In the genomic region with DNA sequence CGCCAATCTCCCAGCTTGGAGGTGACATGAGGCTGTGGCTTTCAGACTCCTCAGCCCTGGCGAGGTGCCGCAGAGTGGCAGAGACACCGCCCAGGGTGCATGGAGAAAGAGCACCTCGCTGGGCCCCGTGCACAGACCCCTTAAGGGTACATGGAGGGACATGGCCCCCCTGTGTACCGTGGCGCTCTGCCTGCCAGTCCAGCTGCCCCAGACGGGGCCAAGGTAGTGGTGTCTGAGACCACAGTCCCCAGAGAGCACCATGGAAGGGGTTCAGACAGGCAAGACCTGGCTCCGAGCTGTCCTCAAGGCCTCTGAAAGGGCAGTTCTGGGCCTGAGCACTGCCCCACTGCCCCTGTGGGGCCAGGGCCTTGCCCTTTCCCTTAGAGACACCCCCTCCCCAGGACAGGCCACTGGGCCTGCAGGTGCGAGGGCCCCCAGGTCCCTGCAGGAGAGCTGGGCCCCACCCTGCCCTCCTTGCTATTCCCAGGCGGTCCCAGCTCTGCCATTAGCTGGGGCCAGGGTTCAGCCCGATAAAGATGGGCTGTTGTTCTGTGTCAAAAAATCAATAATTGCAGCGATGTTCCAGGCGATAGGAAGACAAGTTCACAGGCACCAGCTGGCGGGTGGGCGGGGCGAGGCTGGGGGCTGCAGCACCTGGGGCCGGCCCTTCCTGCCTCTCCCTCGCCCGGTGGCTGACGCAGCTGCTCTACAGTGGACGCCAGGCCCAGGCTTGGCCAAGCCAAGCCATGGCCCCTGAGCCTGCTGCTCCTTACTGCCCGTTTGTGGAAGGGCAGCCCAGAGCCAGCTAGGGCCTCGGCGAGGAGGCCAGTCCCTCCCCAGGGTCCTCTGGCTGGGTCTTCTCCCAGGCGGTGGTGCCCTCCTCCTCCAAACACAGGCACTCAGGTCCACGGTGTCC, we compare ENCODE assay signal across 1 cellular context.
TF ChIP-seq lines count a peak whose summit lies in the region.

No MANE protein-coding gene starts in this region.

TF ChIP-seq in HepG2, 621 proteins besides CTCF, POLR2A, EP300 and RAD21 (continued from another document and continues in another):
- TF ChIP-seq, protein P1, sequence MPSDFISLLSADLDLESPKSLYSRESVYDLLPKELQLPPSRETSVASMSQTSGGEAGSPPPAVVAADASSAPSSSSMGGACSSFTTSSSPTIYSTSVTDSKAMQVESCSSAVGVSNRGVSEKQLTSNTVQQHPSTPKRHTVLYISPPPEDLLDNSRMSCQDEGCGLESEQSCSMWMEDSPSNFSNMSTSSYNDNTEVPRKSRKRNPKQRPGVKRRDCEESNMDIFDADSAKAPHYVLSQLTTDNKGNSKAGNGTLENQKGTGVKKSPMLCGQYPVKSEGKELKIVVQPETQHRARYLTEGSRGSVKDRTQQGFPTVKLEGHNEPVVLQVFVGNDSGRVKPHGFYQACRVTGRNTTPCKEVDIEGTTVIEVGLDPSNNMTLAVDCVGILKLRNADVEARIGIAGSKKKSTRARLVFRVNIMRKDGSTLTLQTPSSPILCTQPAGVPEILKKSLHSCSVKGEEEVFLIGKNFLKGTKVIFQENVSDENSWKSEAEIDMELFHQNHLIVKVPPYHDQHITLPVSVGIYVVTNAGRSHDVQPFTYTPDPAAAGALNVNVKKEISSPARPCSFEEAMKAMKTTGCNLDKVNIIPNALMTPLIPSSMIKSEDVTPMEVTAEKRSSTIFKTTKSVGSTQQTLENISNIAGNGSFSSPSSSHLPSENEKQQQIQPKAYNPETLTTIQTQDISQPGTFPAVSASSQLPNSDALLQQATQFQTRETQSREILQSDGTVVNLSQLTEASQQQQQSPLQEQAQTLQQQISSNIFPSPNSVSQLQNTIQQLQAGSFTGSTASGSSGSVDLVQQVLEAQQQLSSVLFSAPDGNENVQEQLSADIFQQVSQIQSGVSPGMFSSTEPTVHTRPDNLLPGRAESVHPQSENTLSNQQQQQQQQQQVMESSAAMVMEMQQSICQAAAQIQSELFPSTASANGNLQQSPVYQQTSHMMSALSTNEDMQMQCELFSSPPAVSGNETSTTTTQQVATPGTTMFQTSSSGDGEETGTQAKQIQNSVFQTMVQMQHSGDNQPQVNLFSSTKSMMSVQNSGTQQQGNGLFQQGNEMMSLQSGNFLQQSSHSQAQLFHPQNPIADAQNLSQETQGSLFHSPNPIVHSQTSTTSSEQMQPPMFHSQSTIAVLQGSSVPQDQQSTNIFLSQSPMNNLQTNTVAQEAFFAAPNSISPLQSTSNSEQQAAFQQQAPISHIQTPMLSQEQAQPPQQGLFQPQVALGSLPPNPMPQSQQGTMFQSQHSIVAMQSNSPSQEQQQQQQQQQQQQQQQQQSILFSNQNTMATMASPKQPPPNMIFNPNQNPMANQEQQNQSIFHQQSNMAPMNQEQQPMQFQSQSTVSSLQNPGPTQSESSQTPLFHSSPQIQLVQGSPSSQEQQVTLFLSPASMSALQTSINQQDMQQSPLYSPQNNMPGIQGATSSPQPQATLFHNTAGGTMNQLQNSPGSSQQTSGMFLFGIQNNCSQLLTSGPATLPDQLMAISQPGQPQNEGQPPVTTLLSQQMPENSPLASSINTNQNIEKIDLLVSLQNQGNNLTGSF (CRISPR knock-in tag; IDR thresholded peaks at IDR 0.05) = no peak; the same call in 1 of the 2 replicates
- TF ChIP-seq ZNF850 (CRISPR knock-in tag; conservative IDR thresholded peaks at IDR 0.05) = no peak
- no peak for TF ChIP-seq IKZF1 (IDR thresholded peaks at IDR 0.05)
- TF ChIP-seq NR1H2 (CRISPR knock-in tag; IDR thresholded peaks at IDR 0.05; ENCODE audit: borderline replicate concordance, low read depth) = 0 out of 2 replicates have a peak, but pooled peaks have one; percentile 4
- TF ChIP-seq DNMT1 (CRISPR knock-in tag; IDR thresholded peaks at IDR 0.05) = peak; percentile 90; the same call in 1 of the 2 replicates
- TF ChIP-seq, protein P2, sequence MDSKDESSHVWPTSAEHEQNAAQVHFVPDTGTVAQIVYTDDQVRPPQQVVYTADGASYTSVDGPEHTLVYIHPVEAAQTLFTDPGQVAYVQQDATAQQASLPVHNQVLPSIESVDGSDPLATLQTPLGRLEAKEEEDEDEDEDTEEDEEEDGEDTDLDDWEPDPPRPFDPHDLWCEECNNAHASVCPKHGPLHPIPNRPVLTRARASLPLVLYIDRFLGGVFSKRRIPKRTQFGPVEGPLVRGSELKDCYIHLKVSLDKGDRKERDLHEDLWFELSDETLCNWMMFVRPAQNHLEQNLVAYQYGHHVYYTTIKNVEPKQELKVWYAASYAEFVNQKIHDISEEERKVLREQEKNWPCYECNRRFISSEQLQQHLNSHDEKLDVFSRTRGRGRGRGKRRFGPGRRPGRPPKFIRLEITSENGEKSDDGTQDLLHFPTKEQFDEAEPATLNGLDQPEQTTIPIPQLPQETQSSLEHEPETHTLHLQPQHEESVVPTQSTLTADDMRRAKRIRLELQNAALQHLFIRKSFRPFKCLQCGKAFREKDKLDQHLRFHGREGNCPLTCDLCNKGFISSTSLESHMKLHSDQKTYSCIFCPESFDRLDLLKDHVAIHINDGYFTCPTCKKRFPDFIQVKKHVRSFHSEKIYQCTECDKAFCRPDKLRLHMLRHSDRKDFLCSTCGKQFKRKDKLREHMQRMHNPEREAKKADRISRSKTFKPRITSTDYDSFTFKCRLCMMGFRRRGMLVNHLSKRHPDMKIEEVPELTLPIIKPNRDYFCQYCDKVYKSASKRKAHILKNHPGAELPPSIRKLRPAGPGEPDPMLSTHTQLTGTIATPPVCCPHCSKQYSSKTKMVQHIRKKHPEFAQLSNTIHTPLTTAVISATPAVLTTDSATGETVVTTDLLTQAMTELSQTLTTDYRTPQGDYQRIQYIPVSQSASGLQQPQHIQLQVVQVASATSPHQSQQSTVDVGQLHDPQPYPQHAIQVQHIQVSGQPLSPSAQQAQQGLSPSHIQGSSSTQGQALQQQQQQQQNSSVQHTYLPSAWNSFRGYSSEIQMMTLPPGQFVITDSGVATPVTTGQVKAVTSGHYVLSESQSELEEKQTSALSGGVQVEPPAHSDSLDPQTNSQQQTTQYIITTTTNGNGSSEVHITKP (CRISPR knock-in tag; IDR thresholded peaks at IDR 0.05; ENCODE audit: low read depth) = peak; percentile 83
- peak; percentile 37 for TF ChIP-seq RBM22 (optimal IDR thresholded peaks at IDR 0.05; ENCODE audit: low read length)
- 0 out of 2 replicates have a peak, but pooled peaks have one; percentile 49 for TF ChIP-seq ZFP37 (CRISPR knock-in tag; IDR thresholded peaks at IDR 0.05; ENCODE audit: borderline replicate concordance)
- TF ChIP-seq ZNF629 (CRISPR knock-in tag; conservative IDR thresholded peaks at IDR 0.05) = 0 out of 2 replicates have a peak, but pooled peaks have one; percentile 15
- peak; percentile 50; the same call in 1 of the 2 replicates for TF ChIP-seq ZBTB20 (CRISPR knock-in tag; IDR thresholded peaks at IDR 0.05; ENCODE audit: borderline replicate concordance, low read depth)
- peak; percentile 70; the same call in 1 of the 2 replicates for TF ChIP-seq RFXAP (CRISPR knock-in tag; IDR thresholded peaks at IDR 0.05; ENCODE audit: borderline replicate concordance)
- TF ChIP-seq, protein P3, sequence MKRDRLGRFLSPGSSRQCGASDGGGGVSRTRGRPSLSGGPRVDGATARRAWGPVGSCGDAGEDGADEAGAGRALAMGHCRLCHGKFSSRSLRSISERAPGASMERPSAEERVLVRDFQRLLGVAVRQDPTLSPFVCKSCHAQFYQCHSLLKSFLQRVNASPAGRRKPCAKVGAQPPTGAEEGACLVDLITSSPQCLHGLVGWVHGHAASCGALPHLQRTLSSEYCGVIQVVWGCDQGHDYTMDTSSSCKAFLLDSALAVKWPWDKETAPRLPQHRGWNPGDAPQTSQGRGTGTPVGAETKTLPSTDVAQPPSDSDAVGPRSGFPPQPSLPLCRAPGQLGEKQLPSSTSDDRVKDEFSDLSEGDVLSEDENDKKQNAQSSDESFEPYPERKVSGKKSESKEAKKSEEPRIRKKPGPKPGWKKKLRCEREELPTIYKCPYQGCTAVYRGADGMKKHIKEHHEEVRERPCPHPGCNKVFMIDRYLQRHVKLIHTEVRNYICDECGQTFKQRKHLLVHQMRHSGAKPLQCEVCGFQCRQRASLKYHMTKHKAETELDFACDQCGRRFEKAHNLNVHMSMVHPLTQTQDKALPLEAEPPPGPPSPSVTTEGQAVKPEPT (CRISPR knock-in tag; IDR thresholded peaks at IDR 0.05; ENCODE audit: low read depth) = peak; percentile 77; the same call in 1 of the 2 replicates
- TF ChIP-seq, protein P4, sequence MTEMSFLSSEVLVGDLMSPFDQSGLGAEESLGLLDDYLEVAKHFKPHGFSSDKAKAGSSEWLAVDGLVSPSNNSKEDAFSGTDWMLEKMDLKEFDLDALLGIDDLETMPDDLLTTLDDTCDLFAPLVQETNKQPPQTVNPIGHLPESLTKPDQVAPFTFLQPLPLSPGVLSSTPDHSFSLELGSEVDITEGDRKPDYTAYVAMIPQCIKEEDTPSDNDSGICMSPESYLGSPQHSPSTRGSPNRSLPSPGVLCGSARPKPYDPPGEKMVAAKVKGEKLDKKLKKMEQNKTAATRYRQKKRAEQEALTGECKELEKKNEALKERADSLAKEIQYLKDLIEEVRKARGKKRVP (CRISPR knock-in tag; IDR thresholded peaks at IDR 0.05) = no peak
- peak; percentile 75; the same call in 1 of the 2 replicates for TF ChIP-seq MED13 (CRISPR knock-in tag; IDR thresholded peaks at IDR 0.05)
- 0 out of 2 replicates have a peak, but pooled peaks have one; percentile 69 for TF ChIP-seq CBFB (CRISPR knock-in tag; IDR thresholded peaks at IDR 0.05)
- no peak; the same call in 1 of the 2 replicates for TF ChIP-seq ZFP90 (CRISPR knock-in tag; IDR thresholded peaks at IDR 0.05; ENCODE audit: borderline replicate concordance)
- peak; percentile 35; the same call in 1 of the 2 replicates for TF ChIP-seq ZNF17 (CRISPR knock-in tag; IDR thresholded peaks at IDR 0.05)
- TF ChIP-seq ZNF446 (CRISPR knock-in tag; IDR thresholded peaks at IDR 0.05) = 0 out of 2 replicates have a peak, but pooled peaks have one; percentile 62
- TF ChIP-seq KDM6A (CRISPR knock-in tag; IDR thresholded peaks at IDR 0.05; ENCODE audit: low read depth) = peak; percentile 93
- TF ChIP-seq ZBTB1 (CRISPR knock-in tag; IDR thresholded peaks at IDR 0.05; ENCODE audit: borderline replicate concordance) = no peak
- TF ChIP-seq, protein P5, sequence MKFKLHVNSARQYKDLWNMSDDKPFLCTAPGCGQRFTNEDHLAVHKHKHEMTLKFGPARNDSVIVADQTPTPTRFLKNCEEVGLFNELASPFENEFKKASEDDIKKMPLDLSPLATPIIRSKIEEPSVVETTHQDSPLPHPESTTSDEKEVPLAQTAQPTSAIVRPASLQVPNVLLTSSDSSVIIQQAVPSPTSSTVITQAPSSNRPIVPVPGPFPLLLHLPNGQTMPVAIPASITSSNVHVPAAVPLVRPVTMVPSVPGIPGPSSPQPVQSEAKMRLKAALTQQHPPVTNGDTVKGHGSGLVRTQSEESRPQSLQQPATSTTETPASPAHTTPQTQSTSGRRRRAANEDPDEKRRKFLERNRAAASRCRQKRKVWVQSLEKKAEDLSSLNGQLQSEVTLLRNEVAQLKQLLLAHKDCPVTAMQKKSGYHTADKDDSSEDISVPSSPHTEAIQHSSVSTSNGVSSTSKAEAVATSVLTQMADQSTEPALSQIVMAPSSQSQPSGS (CRISPR knock-in tag; IDR thresholded peaks at IDR 0.05) = peak; percentile 95
- no peak for TF ChIP-seq ARNT (IDR thresholded peaks at IDR 0.05)
- TF ChIP-seq, protein P6, sequence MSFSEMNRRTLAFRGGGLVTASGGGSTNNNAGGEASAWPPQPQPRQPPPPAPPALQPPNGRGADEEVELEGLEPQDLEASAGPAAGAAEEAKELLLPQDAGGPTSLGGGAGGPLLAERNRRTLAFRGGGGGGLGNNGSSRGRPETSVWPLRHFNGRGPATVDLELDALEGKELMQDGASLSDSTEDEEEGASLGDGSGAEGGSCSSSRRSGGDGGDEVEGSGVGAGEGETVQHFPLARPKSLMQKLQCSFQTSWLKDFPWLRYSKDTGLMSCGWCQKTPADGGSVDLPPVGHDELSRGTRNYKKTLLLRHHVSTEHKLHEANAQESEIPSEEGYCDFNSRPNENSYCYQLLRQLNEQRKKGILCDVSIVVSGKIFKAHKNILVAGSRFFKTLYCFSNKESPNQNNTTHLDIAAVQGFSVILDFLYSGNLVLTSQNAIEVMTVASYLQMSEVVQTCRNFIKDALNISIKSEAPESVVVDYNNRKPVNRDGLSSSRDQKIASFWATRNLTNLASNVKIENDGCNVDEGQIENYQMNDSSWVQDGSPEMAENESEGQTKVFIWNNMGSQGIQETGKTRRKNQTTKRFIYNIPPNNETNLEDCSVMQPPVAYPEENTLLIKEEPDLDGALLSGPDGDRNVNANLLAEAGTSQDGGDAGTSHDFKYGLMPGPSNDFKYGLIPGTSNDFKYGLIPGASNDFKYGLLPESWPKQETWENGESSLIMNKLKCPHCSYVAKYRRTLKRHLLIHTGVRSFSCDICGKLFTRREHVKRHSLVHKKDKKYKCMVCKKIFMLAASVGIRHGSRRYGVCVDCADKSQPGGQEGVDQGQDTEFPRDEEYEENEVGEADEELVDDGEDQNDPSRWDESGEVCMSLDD (CRISPR knock-in tag; IDR thresholded peaks at IDR 0.05; ENCODE audit: borderline replicate concordance) = peak; percentile 93
- TF ChIP-seq, protein P7, sequence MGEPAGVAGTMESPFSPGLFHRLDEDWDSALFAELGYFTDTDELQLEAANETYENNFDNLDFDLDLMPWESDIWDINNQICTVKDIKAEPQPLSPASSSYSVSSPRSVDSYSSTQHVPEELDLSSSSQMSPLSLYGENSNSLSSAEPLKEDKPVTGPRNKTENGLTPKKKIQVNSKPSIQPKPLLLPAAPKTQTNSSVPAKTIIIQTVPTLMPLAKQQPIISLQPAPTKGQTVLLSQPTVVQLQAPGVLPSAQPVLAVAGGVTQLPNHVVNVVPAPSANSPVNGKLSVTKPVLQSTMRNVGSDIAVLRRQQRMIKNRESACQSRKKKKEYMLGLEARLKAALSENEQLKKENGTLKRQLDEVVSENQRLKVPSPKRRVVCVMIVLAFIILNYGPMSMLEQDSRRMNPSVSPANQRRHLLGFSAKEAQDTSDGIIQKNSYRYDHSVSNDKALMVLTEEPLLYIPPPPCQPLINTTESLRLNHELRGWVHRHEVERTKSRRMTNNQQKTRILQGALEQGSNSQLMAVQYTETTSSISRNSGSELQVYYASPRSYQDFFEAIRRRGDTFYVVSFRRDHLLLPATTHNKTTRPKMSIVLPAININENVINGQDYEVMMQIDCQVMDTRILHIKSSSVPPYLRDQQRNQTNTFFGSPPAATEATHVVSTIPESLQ (CRISPR knock-in tag; conservative IDR thresholded peaks at IDR 0.05) = 0 out of 2 replicates have a peak, but pooled peaks have one; percentile 41
- TF ChIP-seq ATAD3A (CRISPR knock-in tag; IDR thresholded peaks at IDR 0.05) = no peak; the same call in 1 of the 2 replicates
- TF ChIP-seq, protein P8, sequence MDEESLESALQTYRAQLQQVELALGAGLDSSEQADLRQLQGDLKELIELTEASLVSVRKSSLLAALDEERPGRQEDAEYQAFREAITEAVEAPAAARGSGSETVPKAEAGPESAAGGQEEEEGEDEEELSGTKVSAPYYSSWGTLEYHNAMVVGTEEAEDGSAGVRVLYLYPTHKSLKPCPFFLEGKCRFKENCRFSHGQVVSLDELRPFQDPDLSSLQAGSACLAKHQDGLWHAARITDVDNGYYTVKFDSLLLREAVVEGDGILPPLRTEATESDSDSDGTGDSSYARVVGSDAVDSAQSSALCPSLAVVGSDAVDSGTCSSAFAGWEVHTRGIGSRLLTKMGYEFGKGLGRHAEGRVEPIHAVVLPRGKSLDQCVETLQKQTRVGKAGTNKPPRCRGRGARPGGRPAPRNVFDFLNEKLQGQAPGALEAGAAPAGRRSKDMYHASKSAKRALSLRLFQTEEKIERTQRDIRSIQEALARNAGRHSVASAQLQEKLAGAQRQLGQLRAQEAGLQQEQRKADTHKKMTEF (CRISPR knock-in tag; IDR thresholded peaks at IDR 0.05) = peak; percentile 98
- TF ChIP-seq MAFF (IDR thresholded peaks at IDR 0.05; ENCODE audit: low read depth, low read length) = no peak
- no peak for TF ChIP-seq ZNF841 (CRISPR knock-in tag; IDR thresholded peaks at IDR 0.05; ENCODE audit: borderline replicate concordance)
- TF ChIP-seq, protein P9, sequence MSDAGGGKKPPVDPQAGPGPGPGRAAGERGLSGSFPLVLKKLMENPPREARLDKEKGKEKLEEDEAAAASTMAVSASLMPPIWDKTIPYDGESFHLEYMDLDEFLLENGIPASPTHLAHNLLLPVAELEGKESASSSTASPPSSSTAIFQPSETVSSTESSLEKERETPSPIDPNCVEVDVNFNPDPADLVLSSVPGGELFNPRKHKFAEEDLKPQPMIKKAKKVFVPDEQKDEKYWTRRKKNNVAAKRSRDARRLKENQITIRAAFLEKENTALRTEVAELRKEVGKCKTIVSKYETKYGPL (CRISPR knock-in tag; IDR thresholded peaks at IDR 0.05) = no peak
